In the genomic region with DNA sequence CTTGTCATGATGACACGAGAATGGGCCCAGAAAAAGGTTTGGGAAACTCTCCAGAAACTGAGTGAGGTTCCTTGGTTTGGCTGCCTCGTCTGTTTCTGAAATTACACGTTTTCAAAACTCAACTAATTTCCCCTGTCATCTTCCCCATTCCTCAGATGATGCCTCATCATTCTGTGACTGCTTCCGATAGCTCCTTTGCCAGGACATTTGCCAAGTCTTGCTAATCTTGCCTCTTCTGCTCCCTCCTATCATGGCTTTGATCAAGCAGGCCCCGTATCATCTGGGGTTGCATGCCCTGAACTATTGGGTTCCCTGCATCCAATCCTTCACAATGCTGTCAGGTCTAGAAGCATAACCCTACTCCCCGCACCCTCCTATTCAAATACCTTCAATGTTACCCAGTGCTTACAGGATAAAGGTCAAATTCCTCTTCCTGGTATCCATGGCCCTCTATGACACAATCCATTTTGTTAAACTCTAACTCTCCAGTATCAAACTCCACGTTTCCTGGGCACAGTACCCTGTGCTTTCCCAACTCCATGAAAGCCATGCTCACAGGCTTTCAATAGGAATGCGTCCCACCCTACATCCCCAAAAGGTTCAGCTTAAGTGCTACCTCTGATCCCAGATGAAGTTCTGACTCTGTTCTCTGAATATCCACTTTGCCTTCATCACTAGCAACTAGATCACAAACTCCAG, we compare ENCODE assay signal across 1 cellular context.
TF ChIP-seq lines count a peak whose summit lies in the region.

No MANE protein-coding gene starts in this region.

TF ChIP-seq in HepG2, 621 proteins besides CTCF, POLR2A, EP300 and RAD21 (continued from another document and continues in another):
- TF ChIP-seq, protein P1, sequence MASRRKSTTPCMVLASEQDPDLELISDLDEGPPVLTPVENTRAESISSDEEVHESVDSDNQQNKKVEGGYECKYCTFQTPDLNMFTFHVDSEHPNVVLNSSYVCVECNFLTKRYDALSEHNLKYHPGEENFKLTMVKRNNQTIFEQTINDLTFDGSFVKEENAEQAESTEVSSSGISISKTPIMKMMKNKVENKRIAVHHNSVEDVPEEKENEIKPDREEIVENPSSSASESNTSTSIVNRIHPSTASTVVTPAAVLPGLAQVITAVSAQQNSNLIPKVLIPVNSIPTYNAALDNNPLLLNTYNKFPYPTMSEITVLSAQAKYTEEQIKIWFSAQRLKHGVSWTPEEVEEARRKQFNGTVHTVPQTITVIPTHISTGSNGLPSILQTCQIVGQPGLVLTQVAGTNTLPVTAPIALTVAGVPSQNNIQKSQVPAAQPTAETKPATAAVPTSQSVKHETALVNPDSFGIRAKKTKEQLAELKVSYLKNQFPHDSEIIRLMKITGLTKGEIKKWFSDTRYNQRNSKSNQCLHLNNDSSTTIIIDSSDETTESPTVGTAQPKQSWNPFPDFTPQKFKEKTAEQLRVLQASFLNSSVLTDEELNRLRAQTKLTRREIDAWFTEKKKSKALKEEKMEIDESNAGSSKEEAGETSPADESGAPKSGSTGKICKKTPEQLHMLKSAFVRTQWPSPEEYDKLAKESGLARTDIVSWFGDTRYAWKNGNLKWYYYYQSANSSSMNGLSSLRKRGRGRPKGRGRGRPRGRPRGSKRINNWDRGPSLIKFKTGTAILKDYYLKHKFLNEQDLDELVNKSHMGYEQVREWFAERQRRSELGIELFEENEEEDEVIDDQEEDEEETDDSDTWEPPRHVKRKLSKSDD (CRISPR knock-in tag; IDR thresholded peaks at IDR 0.05; ENCODE audit: low read depth): 0 out of 2 replicates have a peak, but pooled peaks have one; percentile 39
- TF ChIP-seq ZNF777 (CRISPR knock-in tag; IDR thresholded peaks at IDR 0.05): no peak; the same call in 1 of the 2 replicates
- no peak for TF ChIP-seq ZNF749 (CRISPR knock-in tag; IDR thresholded peaks at IDR 0.05; ENCODE audit: borderline replicate concordance)
- TF ChIP-seq ASH2L (IDR thresholded peaks at IDR 0.05; ENCODE audit: insufficient read length, low read depth, low read length): peak; percentile 63
- TF ChIP-seq NR2C2 (CRISPR knock-in tag; IDR thresholded peaks at IDR 0.05; ENCODE audit: borderline replicate concordance): peak; percentile 58; the same call in 1 of the 2 replicates
- no peak for TF ChIP-seq RBM39 (IDR thresholded peaks at IDR 0.05; ENCODE audit: low read depth, low read length, poor library complexity, severe bottlenecking)
- TF ChIP-seq SIX1 (CRISPR knock-in tag; IDR thresholded peaks at IDR 0.05; ENCODE audit: borderline replicate concordance): peak; percentile 35; the same call in 1 of the 2 replicates
- TF ChIP-seq AGO1 (IDR thresholded peaks at IDR 0.05; ENCODE audit: low read depth, low read length, poor library complexity, severe bottlenecking): no peak
- TF ChIP-seq HDAC1 (CRISPR knock-in tag; IDR thresholded peaks at IDR 0.05): no peak
- TF ChIP-seq TBL1XR1 (IDR thresholded peaks at IDR 0.05; ENCODE audit: borderline replicate concordance, low read length, partially characterized antibody): peak; percentile 57
- TF ChIP-seq, protein P2, sequence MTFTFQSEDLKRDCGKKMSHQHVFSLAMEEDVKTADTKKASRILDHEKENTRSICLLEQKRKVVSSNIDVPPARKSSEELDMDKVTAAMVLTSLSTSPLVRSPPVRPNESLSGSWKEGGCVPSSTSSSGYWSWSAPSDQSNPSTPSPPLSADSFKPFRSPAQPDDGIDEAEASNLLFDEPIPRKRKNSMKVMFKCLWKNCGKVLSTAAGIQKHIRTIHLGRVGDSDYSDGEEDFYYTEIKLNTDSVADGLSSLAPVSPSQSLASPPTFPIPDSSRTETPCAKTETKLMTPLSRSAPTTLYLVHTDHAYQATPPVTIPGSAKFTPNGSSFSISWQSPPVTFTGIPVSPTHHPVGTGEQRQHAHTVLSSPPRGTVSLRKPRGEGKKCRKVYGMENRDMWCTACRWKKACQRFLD (CRISPR knock-in tag; IDR thresholded peaks at IDR 0.05; ENCODE audit: borderline replicate concordance): no peak
- TF ChIP-seq, protein P3, sequence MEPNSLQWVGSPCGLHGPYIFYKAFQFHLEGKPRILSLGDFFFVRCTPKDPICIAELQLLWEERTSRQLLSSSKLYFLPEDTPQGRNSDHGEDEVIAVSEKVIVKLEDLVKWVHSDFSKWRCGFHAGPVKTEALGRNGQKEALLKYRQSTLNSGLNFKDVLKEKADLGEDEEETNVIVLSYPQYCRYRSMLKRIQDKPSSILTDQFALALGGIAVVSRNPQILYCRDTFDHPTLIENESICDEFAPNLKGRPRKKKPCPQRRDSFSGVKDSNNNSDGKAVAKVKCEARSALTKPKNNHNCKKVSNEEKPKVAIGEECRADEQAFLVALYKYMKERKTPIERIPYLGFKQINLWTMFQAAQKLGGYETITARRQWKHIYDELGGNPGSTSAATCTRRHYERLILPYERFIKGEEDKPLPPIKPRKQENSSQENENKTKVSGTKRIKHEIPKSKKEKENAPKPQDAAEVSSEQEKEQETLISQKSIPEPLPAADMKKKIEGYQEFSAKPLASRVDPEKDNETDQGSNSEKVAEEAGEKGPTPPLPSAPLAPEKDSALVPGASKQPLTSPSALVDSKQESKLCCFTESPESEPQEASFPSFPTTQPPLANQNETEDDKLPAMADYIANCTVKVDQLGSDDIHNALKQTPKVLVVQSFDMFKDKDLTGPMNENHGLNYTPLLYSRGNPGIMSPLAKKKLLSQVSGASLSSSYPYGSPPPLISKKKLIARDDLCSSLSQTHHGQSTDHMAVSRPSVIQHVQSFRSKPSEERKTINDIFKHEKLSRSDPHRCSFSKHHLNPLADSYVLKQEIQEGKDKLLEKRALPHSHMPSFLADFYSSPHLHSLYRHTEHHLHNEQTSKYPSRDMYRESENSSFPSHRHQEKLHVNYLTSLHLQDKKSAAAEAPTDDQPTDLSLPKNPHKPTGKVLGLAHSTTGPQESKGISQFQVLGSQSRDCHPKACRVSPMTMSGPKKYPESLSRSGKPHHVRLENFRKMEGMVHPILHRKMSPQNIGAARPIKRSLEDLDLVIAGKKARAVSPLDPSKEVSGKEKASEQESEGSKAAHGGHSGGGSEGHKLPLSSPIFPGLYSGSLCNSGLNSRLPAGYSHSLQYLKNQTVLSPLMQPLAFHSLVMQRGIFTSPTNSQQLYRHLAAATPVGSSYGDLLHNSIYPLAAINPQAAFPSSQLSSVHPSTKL (CRISPR knock-in tag; IDR thresholded peaks at IDR 0.05): peak; percentile 70
- TF ChIP-seq, protein P4, sequence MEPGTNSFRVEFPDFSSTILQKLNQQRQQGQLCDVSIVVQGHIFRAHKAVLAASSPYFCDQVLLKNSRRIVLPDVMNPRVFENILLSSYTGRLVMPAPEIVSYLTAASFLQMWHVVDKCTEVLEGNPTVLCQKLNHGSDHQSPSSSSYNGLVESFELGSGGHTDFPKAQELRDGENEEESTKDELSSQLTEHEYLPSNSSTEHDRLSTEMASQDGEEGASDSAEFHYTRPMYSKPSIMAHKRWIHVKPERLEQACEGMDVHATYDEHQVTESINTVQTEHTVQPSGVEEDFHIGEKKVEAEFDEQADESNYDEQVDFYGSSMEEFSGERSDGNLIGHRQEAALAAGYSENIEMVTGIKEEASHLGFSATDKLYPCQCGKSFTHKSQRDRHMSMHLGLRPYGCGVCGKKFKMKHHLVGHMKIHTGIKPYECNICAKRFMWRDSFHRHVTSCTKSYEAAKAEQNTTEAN (CRISPR knock-in tag; conservative IDR thresholded peaks at IDR 0.05): 0 out of 2 replicates have a peak, but pooled peaks have one; percentile 20
- TF ChIP-seq, protein P5, sequence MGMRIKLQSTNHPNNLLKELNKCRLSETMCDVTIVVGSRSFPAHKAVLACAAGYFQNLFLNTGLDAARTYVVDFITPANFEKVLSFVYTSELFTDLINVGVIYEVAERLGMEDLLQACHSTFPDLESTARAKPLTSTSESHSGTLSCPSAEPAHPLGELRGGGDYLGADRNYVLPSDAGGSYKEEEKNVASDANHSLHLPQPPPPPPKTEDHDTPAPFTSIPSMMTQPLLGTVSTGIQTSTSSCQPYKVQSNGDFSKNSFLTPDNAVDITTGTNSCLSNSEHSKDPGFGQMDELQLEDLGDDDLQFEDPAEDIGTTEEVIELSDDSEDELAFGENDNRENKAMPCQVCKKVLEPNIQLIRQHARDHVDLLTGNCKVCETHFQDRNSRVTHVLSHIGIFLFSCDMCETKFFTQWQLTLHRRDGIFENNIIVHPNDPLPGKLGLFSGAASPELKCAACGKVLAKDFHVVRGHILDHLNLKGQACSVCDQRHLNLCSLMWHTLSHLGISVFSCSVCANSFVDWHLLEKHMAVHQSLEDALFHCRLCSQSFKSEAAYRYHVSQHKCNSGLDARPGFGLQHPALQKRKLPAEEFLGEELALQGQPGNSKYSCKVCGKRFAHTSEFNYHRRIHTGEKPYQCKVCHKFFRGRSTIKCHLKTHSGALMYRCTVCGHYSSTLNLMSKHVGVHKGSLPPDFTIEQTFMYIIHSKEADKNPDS (CRISPR knock-in tag; IDR thresholded peaks at IDR 0.05): peak; percentile 93; the same call in 1 of the 2 replicates
- TF ChIP-seq EED (CRISPR knock-in tag; IDR thresholded peaks at IDR 0.05): no peak
- TF ChIP-seq TEAD3 (CRISPR knock-in tag; optimal IDR thresholded peaks at IDR 0.05; ENCODE audit: borderline replicate concordance): peak; percentile 92
- 0 out of 2 replicates have a peak, but pooled peaks have one; percentile 36 for TF ChIP-seq LCORL (IDR thresholded peaks at IDR 0.05)
- TF ChIP-seq LCORL (CRISPR knock-in tag; IDR thresholded peaks at IDR 0.05): peak; percentile 81; the same call in 1 of the 2 replicates
- TF ChIP-seq ZMYM3 (CRISPR knock-in tag; IDR thresholded peaks at IDR 0.05): no peak
- TF ChIP-seq KDM6A (CRISPR knock-in tag; IDR thresholded peaks at IDR 0.05; ENCODE audit: low read depth): peak; percentile 74; the same call in 1 of the 2 replicates
- 0 out of 2 replicates have a peak, but pooled peaks have one; percentile 53 for TF ChIP-seq NKX3-1 (CRISPR knock-in tag; IDR thresholded peaks at IDR 0.05)
- no peak for TF ChIP-seq ZNF17 (CRISPR knock-in tag; IDR thresholded peaks at IDR 0.05)
- TF ChIP-seq MXI1 (IDR thresholded peaks at IDR 0.05; ENCODE audit: borderline replicate concordance, low read depth, low read length): peak; percentile 66; the same call in 1 of the 3 replicates
- TF ChIP-seq, protein P6, sequence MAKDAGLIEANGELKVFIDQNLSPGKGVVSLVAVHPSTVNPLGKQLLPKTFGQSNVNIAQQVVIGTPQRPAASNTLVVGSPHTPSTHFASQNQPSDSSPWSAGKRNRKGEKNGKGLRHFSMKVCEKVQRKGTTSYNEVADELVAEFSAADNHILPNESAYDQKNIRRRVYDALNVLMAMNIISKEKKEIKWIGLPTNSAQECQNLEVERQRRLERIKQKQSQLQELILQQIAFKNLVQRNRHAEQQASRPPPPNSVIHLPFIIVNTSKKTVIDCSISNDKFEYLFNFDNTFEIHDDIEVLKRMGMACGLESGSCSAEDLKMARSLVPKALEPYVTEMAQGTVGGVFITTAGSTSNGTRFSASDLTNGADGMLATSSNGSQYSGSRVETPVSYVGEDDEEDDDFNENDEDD (CRISPR knock-in tag; IDR thresholded peaks at IDR 0.05; ENCODE audit: borderline replicate concordance): peak; percentile 28; the same call in 1 of the 2 replicates
- TF ChIP-seq CBX5 (CRISPR knock-in tag; IDR thresholded peaks at IDR 0.05; ENCODE audit: borderline replicate concordance): 0 out of 2 replicates have a peak, but pooled peaks have one; percentile 15
- no peak for TF ChIP-seq SMAD1 (CRISPR knock-in tag; IDR thresholded peaks at IDR 0.05; ENCODE audit: borderline replicate concordance, low read depth)
- TF ChIP-seq THAP11 (CRISPR knock-in tag; IDR thresholded peaks at IDR 0.05): peak; percentile 49; the same call in 1 of the 2 replicates
- TF ChIP-seq NCOA2 (CRISPR knock-in tag; IDR thresholded peaks at IDR 0.05): peak; percentile 42; the same call in 1 of the 2 replicates
- TF ChIP-seq HOXA3 (CRISPR knock-in tag; IDR thresholded peaks at IDR 0.05): peak; percentile 69
- TF ChIP-seq HNF4G (IDR thresholded peaks at IDR 0.05; ENCODE audit: borderline replicate concordance, low read depth, low read length): peak; percentile 90
- TF ChIP-seq HNF4G (CRISPR knock-in tag; IDR thresholded peaks at IDR 0.05; ENCODE audit: borderline replicate concordance, low read depth): peak; percentile 62; the same call in 1 of the 2 replicates
- TF ChIP-seq FOXA1 (IDR thresholded peaks at IDR 0.05): no peak
- peak; percentile 47 for TF ChIP-seq FOXA1 (CRISPR knock-in tag; IDR thresholded peaks at IDR 0.05)
- TF ChIP-seq KDM3A (CRISPR knock-in tag; IDR thresholded peaks at IDR 0.05; ENCODE audit: low read depth): 0 out of 2 replicates have a peak, but pooled peaks have one; percentile 27
- 0 out of 2 replicates have a peak, but pooled peaks have one; percentile 35 for TF ChIP-seq HMG20B (CRISPR knock-in tag; conservative IDR thresholded peaks at IDR 0.05)
- TF ChIP-seq SETDB1 (CRISPR knock-in tag; IDR thresholded peaks at IDR 0.05; ENCODE audit: borderline replicate concordance): no peak
- no peak for TF ChIP-seq NPAS2 (CRISPR knock-in tag; IDR thresholded peaks at IDR 0.05; ENCODE audit: borderline replicate concordance)
